Comparison of ENCODE assay signal across 9 cellular contexts in genomic region chr1:118986839-118987430, GRCh38. TPM values are rescaled to one million over a fixed set of nuclear protein-coding genes. Genes with fewer than 3 reads are reported as not detected.
DNase-seq lines count a peak whose midpoint lies in the region; ATAC-seq and TF ChIP-seq lines count a peak whose summit lies in the region.
"Had no signal": no experiment of that assay in that cellular context is flagged by ENCODE, and none has a peak within 500 bp of the region (broad histone marks: within the 10 kb centered on the region; RNA-seq: fewer than 3 reads in every experiment).

No MANE protein-coding gene starts in this region.

- no peak for TF ChIP-seq CTCF in cardiac muscle cell (IDR thresholded peaks at IDR 0.05; ENCODE audit: low read depth, low read length)
- no peak for TF ChIP-seq CTCF in colonic mucosa (IDR thresholded peaks at IDR 0.05)

- peak overlapping the region; percentile 19 for H3K4me3 ChIP-seq in cardiac muscle cell
- peak overlapping the region; percentile 22 for H3K4me3 ChIP-seq in colonic mucosa

- H3K4me1 ChIP-seq in cardiac muscle cell (ENCODE audit: low read depth): peaks cover 15% of the 10 kb centered on the region
- H3K4me1 ChIP-seq in colonic mucosa: peaks cover 9% of the 10 kb centered on the region

- no peak overlapping the region for H3K9ac ChIP-seq in colonic mucosa (ENCODE audit: low read depth in 2 of 2, low read length in 2 of 2)

- H3K36me3 ChIP-seq in cardiac muscle cell (no peaks in the 10 kb centered on the region), colonic mucosa (no peaks in the 10 kb centered on the region)
- H3K36me3 ChIP-seq: neutrophil had no signal

- no peak for ATAC-seq in Right ventricle myocardium inferior
- ATAC-seq in HG02571 (IDR thresholded peaks at IDR 0.05; ENCODE audit: unreplicated experiment): no peak
- ATAC-seq in HG02610 (IDR thresholded peaks at IDR 0.05; ENCODE audit: unreplicated experiment): no peak

- H3K27ac ChIP-seq in cardiac muscle cell (no peak overlapping the region), colonic mucosa (no peak overlapping the region)
- H3K27ac ChIP-seq: neutrophil had no signal

- H3K9me3 ChIP-seq in cardiac muscle cell (ENCODE audit: low read depth) (no peaks in the 10 kb centered on the region), colonic mucosa (no peaks in the 10 kb centered on the region)
- H3K9me3 ChIP-seq: neutrophil had no signal

- DNase-seq in cardiac muscle cell (ENCODE audit: low read depth in 1 of 2, low spot score in 1 of 2) (no peak), Right ventricle myocardium inferior (ENCODE audit: missing footprints) (no peak), colonic mucosa (no peak), myocyte (ENCODE audit: low read depth) (peak; percentile 71), KG1 (lab: John Stamatoyannopoulos, UW) (no peak), NCI-H226 (no peak)

- peaks cover 100% of the 10 kb centered on the region for H3K27me3 ChIP-seq in cardiac muscle cell
- H3K27me3 ChIP-seq in colonic mucosa: peaks cover 95% of the 10 kb centered on the region

- intact Hi-C loops in Right ventricle myocardium inferior (cut with DNase I) (no loop called here), colonic mucosa (cut with DNase I) (no loop called here)

RNA-seq across cellular contexts. Expression of gene TBX15, which starts 1.2 kb away (rescaled TPM):
- total RNA-seq in cardiac muscle cell: not detected in 2 replicates
- polyA plus RNA-seq in cardiac muscle cell: not detected in 2 replicates
- total RNA-seq in Right ventricle myocardium inferior: 0.43 TPM
- under 1 TPM in 1 of 2 donors, not detected in 1; 0.11 TPM for total RNA-seq in colonic mucosa
- total RNA-seq in myocyte: 44.7 and 48.4 TPM in 2 replicates
- 18.1 TPM for polyA plus RNA-seq in myocyte (2012)

Comparison
In these comparisons a context has a peak if more than half of its experiments do, and no peak if none do; other contexts are left out.
1. RNA of gene TBX15, which starts 1.2 kb away (total RNA-seq): 44.7 to 48.4 TPM in myocyte; 0.43 TPM in Right ventricle myocardium inferior (single experiment), 0.11 TPM in colonic mucosa and not detected in cardiac muscle cell; every median in the first group is over 10 times any median in the second.